11 cellular contexts compared by ENCODE assay signal in the genomic region with DNA sequence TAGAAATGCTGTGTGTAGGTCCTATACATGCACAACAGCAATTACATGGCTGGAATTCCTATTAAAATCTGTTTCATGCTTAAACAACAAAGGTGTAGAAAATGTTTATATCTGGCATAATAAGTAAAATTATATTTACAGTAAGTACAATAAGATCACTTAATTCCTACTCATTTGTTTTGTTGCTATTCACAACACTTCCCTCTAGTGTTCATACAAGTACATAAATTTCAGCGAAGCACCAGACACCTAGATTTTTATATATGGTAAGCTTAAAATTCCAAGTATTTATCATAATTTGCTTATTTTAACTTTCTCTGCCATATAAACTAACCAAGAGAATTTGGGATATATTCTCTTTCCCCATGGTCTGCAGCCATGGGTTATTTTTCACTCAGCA. TPM values are rescaled to one million over a fixed set of nuclear protein-coding genes. Genes with fewer than 3 reads are reported as not detected.
A peak's percentile ranks its signal among the peaks of the same experiment; 100 is the strongest.
DNase-seq lines count a peak whose midpoint lies in the region; ATAC-seq and TF ChIP-seq lines count a peak whose summit lies in the region.
"Had no signal": no experiment of that assay in that cellular context is flagged by ENCODE, and none has a peak within 500 bp of the region (broad histone marks: within the 10 kb centered on the region; RNA-seq: fewer than 3 reads in every experiment).

No MANE protein-coding gene starts in this region.

- intact Hi-C loops in sciatic nerve (cut with DNase I) (no loop called here), upper lobe of right lung (cut with DNase I) (no loop called here)

- H3K4me1 ChIP-seq in upper lobe of right lung = peaks cover 12% of the 10 kb centered on the region

- DNase-seq in AG10803 (ENCODE audit: low read depth) (peak; percentile 38), H4 (ENCODE audit: low spot score) (peak; percentile 37), SKM-1 (lab: John Stamatoyannopoulos, UW; ENCODE audit: unreplicated experiment) (peak; percentile 26), fibroblast of villous mesenchyme (ENCODE audit: low read depth) (no peak), sciatic nerve (ENCODE audit: low spot score) (no peak), upper lobe of right lung (no peak)
- DNase-seq: caudate nucleus, NCI-H446 treated with DMSO at 0.1 percent for 48 hours had no signal

- no peaks in the 10 kb centered on the region for H3K27me3 ChIP-seq in upper lobe of right lung

- H3K36me3 ChIP-seq in upper lobe of right lung = no peaks in the 10 kb centered on the region

- no peak overlapping the region for H3K27ac ChIP-seq in upper lobe of right lung
- H3K27ac ChIP-seq: skin epidermis had no signal

- peak; percentile 51 for TF ChIP-seq CTCF in AG10803 (conservative IDR thresholded peaks at IDR 0.05; ENCODE audit: low read length)
- TF ChIP-seq CTCF in fibroblast of villous mesenchyme (IDR thresholded peaks at IDR 0.05; ENCODE audit: insufficient read depth, low read depth, low read length) = peak; percentile 35
- no peak for TF ChIP-seq CTCF in upper lobe of right lung (IDR thresholded peaks at IDR 0.05)

- ATAC-seq in HG03565 (IDR thresholded peaks at IDR 0.05; ENCODE audit: unreplicated experiment) = no peak
- ATAC-seq in sciatic nerve = no peak
- no peak for ATAC-seq in upper lobe of right lung
- no peak for ATAC-seq in GM18909 (IDR thresholded peaks at IDR 0.05; ENCODE audit: poor library complexity, unreplicated experiment)

- H3K4me3 ChIP-seq in AG10803 (ENCODE audit: low read length) (no peak overlapping the region), fibroblast of villous mesenchyme (ENCODE audit: low read depth, low read length) (no peak overlapping the region), upper lobe of right lung (no peak overlapping the region)
- H3K4me3 ChIP-seq: skin epidermis had no signal

- no peaks in the 10 kb centered on the region for H3K9me3 ChIP-seq in upper lobe of right lung

RNA-seq across cellular contexts. Expression of gene ANK3, which starts 51.8 kb away (rescaled TPM):
- total RNA-seq in H4 (2014; rRNA removed; shearing (Covaris generic)) = 9.1 and 10.2 TPM in 2 replicates
- total RNA-seq in fibroblast of villous mesenchyme = 1.3 and 5.8 TPM in 2 replicates
- total RNA-seq in sciatic nerve = 203 TPM
- 91.1 TPM for total RNA-seq in upper lobe of right lung

Comparison
In these comparisons a context has a peak if more than half of its experiments do, and no peak if none do; other contexts are left out.
1. DNase-seq: peak in AG10803 (single experiment), H4 (single experiment) and SKM-1 (single experiment); none in fibroblast of villous mesenchyme (single experiment), sciatic nerve (single experiment) and upper lobe of right lung (single experiment).